In genomic region chr3:52671676-52672075, GRCh38 we compare ENCODE assay signal across 10 cellular contexts. TPM values are rescaled to one million over a fixed set of nuclear protein-coding genes. Genes with fewer than 3 reads are reported as not detected.
DNase-seq lines count a peak whose midpoint lies in the region; ATAC-seq and TF ChIP-seq lines count a peak whose summit lies in the region.
"Had no signal": no experiment of that assay in that cellular context is flagged by ENCODE, and none has a peak within 500 bp of the region (broad histone marks: within the 10 kb centered on the region; RNA-seq: fewer than 3 reads in every experiment).

No MANE protein-coding gene starts in this region.

- H3K27me3 Mint-ChIP-seq in Calu3 (ENCODE audit: unreplicated experiment) (no peaks in the 10 kb centered on the region), osteocyte (ENCODE audit: unreplicated experiment) (no peaks in the 10 kb centered on the region)
- H3K27me3 Mint-ChIP-seq in central memory CD8-positive, alpha-beta T cell, result no peaks in the 10 kb centered on the region

- no peaks in the 10 kb centered on the region for H3K27me3 ChIP-seq in Panc1 (ENCODE audit: control insufficient read depth, insufficient read depth, low read length)
- no peaks in the 10 kb centered on the region for H3K27me3 ChIP-seq in HAP-1 (ENCODE audit: low read depth)

- POLR2A ChIA-PET in Panc1 (lab: Charles Lee), result interaction anchor here (0.6 kb wide), 1 partner anchor 10 kb away, joined by 6 read pairs; no protein-coding TSS in a partner anchor

- intact Hi-C loops in Calu3 (cut with micrococcal nuclease; ENCODE audit: unreplicated experiment) (no loop called here), Panc1 (cut with micrococcal nuclease; ENCODE audit: unreplicated experiment) (no loop called here)

- in situ Hi-C loops in Panc1 (cut with HindIII; ENCODE audit: low pct_unique_long_range_greater_than_20kb, low sequenced_read_pairs), result no loop called here
- in situ Hi-C loops in HAP-1 (cut with MboI; ENCODE audit: low sequenced_read_pairs), result no loop called here

- H3K27ac Mint-ChIP-seq in Calu3 (ENCODE audit: unreplicated experiment) (peak overlapping the region; percentile 90), osteocyte (ENCODE audit: unreplicated experiment) (peak overlapping the region; percentile 99)
- H3K27ac Mint-ChIP-seq in central memory CD8-positive, alpha-beta T cell (ENCODE audit: low read depth), result peak overlapping the region; percentile 79
- H3K27ac Mint-ChIP-seq: nephron had no signal

- H3K4me3 Mint-ChIP-seq in Calu3 (ENCODE audit: low read depth, unreplicated experiment) (no peak overlapping the region), osteocyte (ENCODE audit: unreplicated experiment) (peak overlapping the region; percentile 64)
- H3K4me3 Mint-ChIP-seq in central memory CD8-positive, alpha-beta T cell, result peak overlapping the region; percentile 10
- H3K4me3 Mint-ChIP-seq: nephron had no signal

- TF ChIP-seq CTCF in Calu3 (IDR thresholded peaks at IDR 0.05; ENCODE audit: unreplicated experiment), result no peak
- TF ChIP-seq CTCF in Panc1 (IDR thresholded peaks at IDR 0.05), result no peak
- no peak for TF ChIP-seq CTCF in osteocyte (IDR thresholded peaks at IDR 0.05)

- H3K4me3 ChIP-seq in Panc1 (ENCODE audit: low read depth in 2 of 2, low read length in 2 of 2), result no peak overlapping the region
- H3K4me3 ChIP-seq in HAP-1, result no peak overlapping the region

- peak overlapping the region; percentile 80 for H3K27ac ChIP-seq in Panc1 (ENCODE audit: low read length)

- H3K9me3 Mint-ChIP-seq in Calu3 (ENCODE audit: low read depth, unreplicated experiment) (no peaks in the 10 kb centered on the region), osteocyte (ENCODE audit: unreplicated experiment) (no peaks in the 10 kb centered on the region)
- H3K9me3 Mint-ChIP-seq in central memory CD8-positive, alpha-beta T cell, result no peaks in the 10 kb centered on the region
- H3K9me3 Mint-ChIP-seq: nephron had no signal

- DNase-seq in Calu3 (no peak), Panc1 (ENCODE audit: low read depth, low spot score) (no peak), osteocyte (ENCODE audit: extremely low spot score, unreplicated experiment) (no peak), DMS 273 (lab: John Stamatoyannopoulos, UW; ENCODE audit: unreplicated experiment) (no peak), HAP-1 (ENCODE audit: low spot score in 2 of 2) (no peak), NCI-H524 treated with DMSO at 0.1 percent for 48 hours (lab: John Stamatoyannopoulos, UW) (no peak)
- no peak for DNase-seq in central memory CD8-positive, alpha-beta T cell (ENCODE audit: low spot score in 2 of 2)
- DNase-seq: NCI-H1417 treated with DMSO at 0.1 percent for 48 hours had no signal

- BruUV-seq in Calu3 (replicated peaks; lab: Mats Ljungman, UMichigan) (no TSS peak), Panc1 (replicated peaks; lab: Mats Ljungman, UMichigan) (no TSS peak)

- peaks cover 25% of the 10 kb centered on the region for H3K4me1 ChIP-seq in Panc1 (ENCODE audit: control insufficient read depth, insufficient read depth, low read length)
- peaks cover 42% of the 10 kb centered on the region for H3K4me1 ChIP-seq in HAP-1

- ATAC-seq in Panc1 (no peak), GM18519 (IDR thresholded peaks at IDR 0.05; ENCODE audit: low FRiP score, unreplicated experiment) (no peak)
- no peak for ATAC-seq in central memory CD8-positive, alpha-beta T cell (replicated peaks; ENCODE audit: extremely low read depth, poor library complexity, severe bottlenecking)

- H3K36me3 Mint-ChIP-seq in Calu3 (ENCODE audit: insufficient read depth, unreplicated experiment) (peaks cover 28% of the 10 kb centered on the region), osteocyte (ENCODE audit: unreplicated experiment) (peaks cover 42% of the 10 kb centered on the region)
- H3K36me3 Mint-ChIP-seq in central memory CD8-positive, alpha-beta T cell (ENCODE audit: insufficient read depth), result peaks cover 42% of the 10 kb centered on the region

- H3K9me3 ChIP-seq in Panc1 (ENCODE audit: control insufficient read depth, insufficient read depth, low read depth, low read length) (no peaks in the 10 kb centered on the region), HAP-1 (no peaks in the 10 kb centered on the region)

- H3K36me3 ChIP-seq in Panc1 (ENCODE audit: control insufficient read depth, insufficient read depth, low read length) (peaks cover 6% of the 10 kb centered on the region; the same call in 1 of the 2 replicates), HAP-1 (replicated peaks) (peaks cover 11% of the 10 kb centered on the region)

- CTCF ChIA-PET in Calu3 (lab: Charles Lee) (interaction anchor here (0.9 kb wide), 1 partner anchor 57 kb away, joined by 3 read pairs; no protein-coding TSS in a partner anchor), Panc1 (lab: Charles Lee) (no interaction called here)

- H3K4me1 Mint-ChIP-seq in Calu3 (ENCODE audit: low read depth, unreplicated experiment) (peaks cover 24% of the 10 kb centered on the region), osteocyte (ENCODE audit: unreplicated experiment) (peaks cover 39% of the 10 kb centered on the region)
- H3K4me1 Mint-ChIP-seq in central memory CD8-positive, alpha-beta T cell, result peaks cover 42% of the 10 kb centered on the region
- H3K4me1 Mint-ChIP-seq: nephron had no signal

RNA-seq across cellular contexts. Expression of gene PBRM1, which starts 14.0 kb away (rescaled TPM):
- 48.5 and 54.9 TPM in 2 replicates for total RNA-seq in Calu3 (2022)
- 43.5 TPM for total RNA-seq in Panc1 (2021; ENCODE audit: unreplicated experiment)
- polyA plus RNA-seq in Panc1 (2012; ENCODE audit: insufficient read length), result 18.7 TPM
- total RNA-seq in osteocyte, result 74.5 and 78.3 TPM in 2 replicates

RNA-seq across cellular contexts. Expression of gene GNL3, which starts 14.2 kb away (rescaled TPM):
- total RNA-seq in Calu3 (2022) (113 and 118 TPM in 2 replicates), Panc1 (2021; ENCODE audit: unreplicated experiment) (88.9 TPM), osteocyte (65.8 and 69.8 TPM in 2 replicates)
- polyA plus RNA-seq in Panc1 (2012; ENCODE audit: insufficient read length), result 35.0 TPM

RNA-seq across cellular contexts. Expression of gene GLT8D1, which starts 33.9 kb away (rescaled TPM):
- total RNA-seq in Calu3 (2022) (36.2 and 40.3 TPM in 2 replicates), Panc1 (2021; ENCODE audit: unreplicated experiment) (51.3 TPM), osteocyte (86.3 and 97.4 TPM in 2 replicates)
- 59.3 TPM for polyA plus RNA-seq in Panc1 (2012; ENCODE audit: insufficient read length)

RNA-seq across cellular contexts. Expression of gene SPCS1, which starts 34.2 kb away (rescaled TPM):
- total RNA-seq in Calu3 (2022) (147 and 151 TPM in 2 replicates), Panc1 (2021; ENCODE audit: unreplicated experiment) (93.2 TPM), osteocyte (120 and 124 TPM in 2 replicates)
- 116 TPM for polyA plus RNA-seq in Panc1 (2012; ENCODE audit: insufficient read length)
